15 cellular contexts compared by ENCODE assay signal in the genomic region with DNA sequence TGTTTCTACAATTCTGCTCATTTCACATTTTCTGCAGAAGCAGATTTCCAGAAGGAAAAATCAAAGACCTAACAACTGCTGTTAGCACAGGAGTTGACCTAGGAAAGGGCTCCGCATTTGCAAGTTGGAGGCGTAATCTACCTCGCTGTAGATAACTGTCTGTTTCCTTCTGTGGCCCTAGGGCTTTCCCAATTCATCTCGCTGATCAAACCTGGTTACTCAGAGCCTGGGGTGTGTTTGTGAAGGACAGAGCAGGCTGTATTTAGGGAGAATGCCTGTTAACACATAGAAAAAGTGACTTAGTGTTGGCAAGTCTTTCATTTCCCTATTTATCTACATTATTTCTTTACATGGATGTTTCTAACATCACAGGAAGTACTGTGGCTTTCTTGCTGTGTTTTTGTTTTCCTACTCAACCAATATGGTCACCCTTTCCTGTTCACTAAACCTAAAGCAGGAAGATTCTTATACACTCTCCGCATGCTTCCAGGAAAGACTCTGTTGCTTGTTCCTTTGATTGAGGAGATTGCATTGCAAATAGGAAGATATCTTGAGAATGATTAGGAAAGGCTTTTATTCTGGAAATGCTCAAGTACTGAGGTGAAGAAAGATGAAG.
DNase-seq lines count a peak whose midpoint lies in the region; ATAC-seq lines count a peak whose summit lies in the region.
"Had no signal": no experiment of that assay in that cellular context is flagged by ENCODE, and none has a peak within 500 bp of the region (broad histone marks: within the 10 kb centered on the region; RNA-seq: fewer than 3 reads in every experiment).

No MANE protein-coding gene starts in this region.

- H3K27ac ChIP-seq in effector memory CD4-positive, alpha-beta T cell (ENCODE audit: insufficient read depth, low read length, poor library complexity, severe bottlenecking), result no peak overlapping the region
- H3K27ac ChIP-seq: cardiac muscle cell, HL-60, skin epidermis, upper lobe of left lung had no signal

- H3K4me3 ChIP-seq in effector memory CD4-positive, alpha-beta T cell (ENCODE audit: insufficient read depth, low read depth, low read length, poor library complexity, severe bottlenecking), result peak overlapping the region; percentile 24
- H3K4me3 ChIP-seq: cardiac muscle cell, skin epidermis, upper lobe of left lung had no signal

- H3K4me3 Mint-ChIP-seq in activated naive CD4-positive, alpha-beta T cell treated with anti-CD3 and anti-CD28 coated beads, Interleukin-2, amount 10 ng/mL, durations not matched to agents 7 days and 5 days, result peak overlapping the region; percentile 2
- H3K4me3 Mint-ChIP-seq in stimulated activated effector memory CD8-positive, alpha-beta T cell treated with anti-CD3 and anti-CD28 coated beads, Interleukin-12 subunit alpha, Interleukin-12 subunit beta, amount 100 ng/mL, for 72 hours, result peak overlapping the region; percentile 30
- H3K4me3 Mint-ChIP-seq: HFFc6 had no signal

- H3K4me1 Mint-ChIP-seq in activated naive CD4-positive, alpha-beta T cell treated with anti-CD3 and anti-CD28 coated beads, Interleukin-2, amount 10 ng/mL, durations not matched to agents 7 days and 5 days, result peaks cover 54% of the 10 kb centered on the region
- H3K4me1 Mint-ChIP-seq in stimulated activated effector memory CD8-positive, alpha-beta T cell treated with anti-CD3 and anti-CD28 coated beads, Interleukin-12 subunit alpha, Interleukin-12 subunit beta, amount 100 ng/mL, for 72 hours, result peaks cover 38% of the 10 kb centered on the region

- CTCF ChIA-PET in activated naive CD4-positive, alpha-beta T cell treated with anti-CD3 and anti-CD28 coated beads, Interleukin-2, amount 10 ng/mL, durations not matched to agents 7 days and 5 days (lab: Charles Lee), result no interaction called here

- no peaks in the 10 kb centered on the region for H3K27me3 ChIP-seq in effector memory CD4-positive, alpha-beta T cell (replicated peaks; ENCODE audit: control insufficient read depth, insufficient read depth, low read length, poor library complexity, severe bottlenecking)
- H3K27me3 ChIP-seq: cardiac muscle cell, upper lobe of left lung had no signal

- H3K27me3 Mint-ChIP-seq in activated naive CD4-positive, alpha-beta T cell treated with anti-CD3 and anti-CD28 coated beads, Interleukin-2, amount 10 ng/mL, durations not matched to agents 7 days and 5 days, result peaks cover 10% of the 10 kb centered on the region

- no peak for DNase-seq in activated naive CD4-positive, alpha-beta T cell treated with anti-CD3 and anti-CD28 coated beads, Interleukin-2, amount 10 ng/mL, durations not matched to agents 7 days and 5 days
- no peak for DNase-seq in activated naive CD4-positive, alpha-beta T cell (lab: John Stamatoyannopoulos, UW)
- DNase-seq in MV-4-11 (lab: John Stamatoyannopoulos, UW) (peak; percentile 87), COR-L47 (lab: John Stamatoyannopoulos, UW) (no peak), NCI-H524 (lab: John Stamatoyannopoulos, UW) (no peak)
- DNase-seq in effector memory CD4-positive, alpha-beta T cell, result no peak
- no peak for DNase-seq in stimulated activated effector memory CD8-positive, alpha-beta T cell treated with anti-CD3 and anti-CD28 coated beads, Interleukin-12 subunit alpha, Interleukin-12 subunit beta, amount 100 ng/mL, for 72 hours (ENCODE audit: low spot score in 2 of 2)
- DNase-seq: HFFc6, Karpas-422, NCI-H146, upper lobe of left lung had no signal

- H3K36me3 Mint-ChIP-seq in activated naive CD4-positive, alpha-beta T cell treated with anti-CD3 and anti-CD28 coated beads, Interleukin-2, amount 10 ng/mL, durations not matched to agents 7 days and 5 days, result peaks cover 26% of the 10 kb centered on the region
- no peaks in the 10 kb centered on the region for H3K36me3 Mint-ChIP-seq in stimulated activated effector memory CD8-positive, alpha-beta T cell treated with anti-CD3 and anti-CD28 coated beads, Interleukin-12 subunit alpha, Interleukin-12 subunit beta, amount 100 ng/mL, for 72 hours

- peaks cover 13% of the 10 kb centered on the region for H3K9me3 Mint-ChIP-seq in activated naive CD4-positive, alpha-beta T cell treated with anti-CD3 and anti-CD28 coated beads, Interleukin-2, amount 10 ng/mL, durations not matched to agents 7 days and 5 days
- H3K9me3 Mint-ChIP-seq in stimulated activated effector memory CD8-positive, alpha-beta T cell treated with anti-CD3 and anti-CD28 coated beads, Interleukin-12 subunit alpha, Interleukin-12 subunit beta, amount 100 ng/mL, for 72 hours, result no peaks in the 10 kb centered on the region
- H3K9me3 Mint-ChIP-seq: HFFc6 had no signal

- ATAC-seq in stimulated activated effector memory CD8-positive, alpha-beta T cell treated with anti-CD3 and anti-CD28 coated beads, Interleukin-12 subunit alpha, Interleukin-12 subunit beta, amount 100 ng/mL, for 72 hours, result peak; percentile 22
- no peak for ATAC-seq in GM18870 (IDR thresholded peaks at IDR 0.05; ENCODE audit: unreplicated experiment)

- H3K9me3 ChIP-seq in effector memory CD4-positive, alpha-beta T cell (ENCODE audit: control insufficient read depth, low read length), result no peaks in the 10 kb centered on the region
- H3K9me3 ChIP-seq: upper lobe of left lung had no signal

- H3K36me3 ChIP-seq in effector memory CD4-positive, alpha-beta T cell (ENCODE audit: control insufficient read depth, insufficient read depth, low read length), result no peaks in the 10 kb centered on the region
- H3K36me3 ChIP-seq: cardiac muscle cell, upper lobe of left lung had no signal

- H3K4me1 ChIP-seq in effector memory CD4-positive, alpha-beta T cell (ENCODE audit: control insufficient read depth, insufficient read depth, low read length, poor library complexity, severe bottlenecking), result peaks cover 10% of the 10 kb centered on the region
- H3K4me1 ChIP-seq: upper lobe of left lung had no signal

- H3K27ac Mint-ChIP-seq in activated naive CD4-positive, alpha-beta T cell treated with anti-CD3 and anti-CD28 coated beads, Interleukin-2, amount 10 ng/mL, durations not matched to agents 7 days and 5 days, result peak overlapping the region; percentile 88
- H3K27ac Mint-ChIP-seq in stimulated activated effector memory CD8-positive, alpha-beta T cell treated with anti-CD3 and anti-CD28 coated beads, Interleukin-12 subunit alpha, Interleukin-12 subunit beta, amount 100 ng/mL, for 72 hours, result peak overlapping the region; percentile 74
- H3K27ac Mint-ChIP-seq: HFFc6 had no signal
